Comparison of ENCODE assay signal across 27 cellular contexts in the genomic region with DNA sequence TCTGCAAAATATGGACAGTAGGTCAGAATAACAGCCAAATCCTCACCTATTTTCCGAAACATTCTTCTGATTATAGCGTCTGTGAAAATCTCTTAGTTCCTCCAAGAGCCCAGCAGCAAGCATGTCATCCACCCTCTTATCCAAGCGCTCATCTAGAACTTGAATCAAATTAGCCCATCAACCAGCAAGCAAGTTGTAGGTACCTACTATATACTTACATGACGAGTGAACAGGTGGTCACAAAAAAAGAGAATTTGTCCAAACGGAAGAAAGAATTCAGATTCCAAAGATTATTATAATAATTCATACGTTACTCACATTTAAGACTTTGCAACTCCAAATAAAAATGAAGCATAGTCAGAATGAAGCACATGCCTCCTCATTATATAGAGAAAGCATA. TPM values are rescaled to one million over a fixed set of nuclear protein-coding genes. Genes with fewer than 3 reads are reported as not detected.
"Had no signal": no experiment of that assay in that cellular context is flagged by ENCODE, and none has a peak within 500 bp of the region (broad histone marks: within the 10 kb centered on the region; RNA-seq: fewer than 3 reads in every experiment).

No MANE protein-coding gene starts in this region.

- H3K4me3 Mint-ChIP-seq: activated B cell treated with CpG ODN at 0.5 μM for 24 hours; activated CD4-positive, alpha-beta T cell treated with anti-CD3 and anti-CD28 coated beads, Interleukin-2, amount 10 ng/mL, durations not matched to agents 24 days and 14 days; activated CD8-positive, alpha-beta memory T cell treated with anti-CD3 and anti-CD28 coated beads, Interleukin-2, amount 10 ng/mL, durations not matched to agents 7 days and 5 days; activated naive CD4-positive, alpha-beta T cell treated with anti-CD3 and anti-CD28 coated beads for 36 hours; activated T-cell treated with anti-CD3 and anti-CD28 coated beads, Interleukin-2, amount 50 U/mL, for 24 hours; activated T-helper 1 cell treated with anti-CD3 and anti-CD28 coated beads, Interleukin-12 subunit alpha, Interleukin-12 subunit beta, Interleukin-2, Interleukin-4 antibody, amounts not matched to agents 30 ng/mL and 10 ng/mL and 1 ng/mL, durations not matched to agents 14 hours and 24 hours and 36 hours; T-helper 17 cell had no signal

- DNase-seq: activated B cell treated with CpG ODN at 0.5 μM for 24 hours; activated CD4-positive, alpha-beta T cell treated with anti-CD3 and anti-CD28 coated beads for 1 hour; activated CD4-positive, alpha-beta T cell treated with anti-CD3 and anti-CD28 coated beads, Interleukin-2, amount 10 ng/mL, durations not matched to agents 24 days and 14 days; activated CD4-positive, alpha-beta T cell treated with anti-CD3 and anti-CD28 coated beads, Interleukin-2, amount 50 U/mL, for 48 hours; activated CD8-positive, alpha-beta memory T cell treated with anti-CD3 and anti-CD28 coated beads, Interleukin-2, amount 10 ng/mL, durations not matched to agents 7 days and 5 days; activated effector memory CD4-positive, alpha-beta T cell treated with Interleukin-2 at 50 U/mL for 16 hours; activated naive CD4-positive, alpha-beta T cell treated with anti-CD3 and anti-CD28 coated beads for 36 hours; activated T-cell treated with anti-CD3 and anti-CD28 coated beads, Interleukin-2, amount 50 U/mL, for 24 hours; amniotic stem cell; body of pancreas; central memory CD4-positive, alpha-beta T cell; Kasumi-1; NCI-H1048; NCI-H146; NCI-H187 treated with DMSO at 0.1 percent for 48 hours; NCI-H2081 treated with DMSO at 0.1 percent for 48 hours; NCI-H2171 treated with DMSO at 0.1 percent for 48 hours; NCI-H226; NCI-H510A treated with DMSO at 0.1 percent for 48 hours; NCI-H69; Peyer's patch; Right ventricle myocardium superior; T-helper 17 cell; T-helper 9 cell had no signal

- ATAC-seq: activated CD8-positive, alpha-beta memory T cell treated with anti-CD3 and anti-CD28 coated beads, Interleukin-2, amount 10 ng/mL, durations not matched to agents 7 days and 5 days; body of pancreas; K562; T-helper 17 cell had no signal

- H3K9me3 Mint-ChIP-seq: activated B cell treated with CpG ODN at 0.5 μM for 24 hours; activated CD4-positive, alpha-beta T cell treated with anti-CD3 and anti-CD28 coated beads, Interleukin-2, amount 10 ng/mL, durations not matched to agents 24 days and 14 days; activated naive CD4-positive, alpha-beta T cell treated with anti-CD3 and anti-CD28 coated beads for 36 hours; activated T-cell treated with anti-CD3 and anti-CD28 coated beads, Interleukin-2, amount 50 U/mL, for 24 hours; activated T-helper 1 cell treated with anti-CD3 and anti-CD28 coated beads, Interleukin-12 subunit alpha, Interleukin-12 subunit beta, Interleukin-2, Interleukin-4 antibody, amounts not matched to agents 30 ng/mL and 10 ng/mL and 1 ng/mL, durations not matched to agents 14 hours and 24 hours and 36 hours had no signal

- H3K27me3 Mint-ChIP-seq: activated B cell treated with CpG ODN at 0.5 μM for 24 hours; activated CD4-positive, alpha-beta T cell treated with anti-CD3 and anti-CD28 coated beads, Interleukin-2, amount 10 ng/mL, durations not matched to agents 24 days and 14 days; activated CD8-positive, alpha-beta memory T cell treated with anti-CD3 and anti-CD28 coated beads, Interleukin-2, amount 10 ng/mL, durations not matched to agents 7 days and 5 days; activated T-cell treated with anti-CD3 and anti-CD28 coated beads, Interleukin-2, amount 50 U/mL, for 24 hours; T-helper 17 cell had no signal

- H3K27ac Mint-ChIP-seq: activated B cell treated with CpG ODN at 0.5 μM for 24 hours; activated CD4-positive, alpha-beta T cell treated with anti-CD3 and anti-CD28 coated beads, Interleukin-2, amount 10 ng/mL, durations not matched to agents 24 days and 14 days; activated CD8-positive, alpha-beta memory T cell treated with anti-CD3 and anti-CD28 coated beads, Interleukin-2, amount 10 ng/mL, durations not matched to agents 7 days and 5 days; activated naive CD4-positive, alpha-beta T cell treated with anti-CD3 and anti-CD28 coated beads for 36 hours; activated T-helper 1 cell treated with anti-CD3 and anti-CD28 coated beads, Interleukin-12 subunit alpha, Interleukin-12 subunit beta, Interleukin-2, Interleukin-4 antibody, amounts not matched to agents 30 ng/mL and 10 ng/mL and 1 ng/mL, durations not matched to agents 14 hours and 24 hours and 36 hours; T-helper 17 cell had no signal

RNA-seq across cellular contexts. Expression of gene BMP8B, which starts 59.3 kb away (rescaled TPM):
- total RNA-seq: ascending aorta had no signal
